Comparison of ENCODE assay signal across 8 cellular contexts in genomic region chr13:23794267-23795161, GRCh38.
DNase-seq lines count a peak whose midpoint lies in the region; ATAC-seq and TF ChIP-seq lines count a peak whose summit lies in the region.

No MANE protein-coding gene starts in this region.

- no peak overlapping the region for H3K27ac ChIP-seq in naive thymus-derived CD4-positive, alpha-beta T cell (ENCODE audit: low read depth, low read length)

- no peak for DNase-seq in Calu3
- DNase-seq in LHCN-M2 (ENCODE audit: low read depth) = peak; percentile 97
- peak; percentile 58 for DNase-seq in glomerular endothelial cell (ENCODE audit: extremely low read depth, low read depth, low spot score)
- no peak for DNase-seq in SKM-1 treated with dmso at 0.1 percent for 144 hours (lab: John Stamatoyannopoulos, UW; ENCODE audit: unreplicated experiment)
- DNase-seq in activated CD4-positive, alpha-beta memory T cell treated with anti-CD3 and anti-CD28 coated beads for 36 hours = no peak
- DNase-seq in naive thymus-derived CD4-positive, alpha-beta T cell = no peak

- H3K4me1 Mint-ChIP-seq in Calu3 (ENCODE audit: low read depth, unreplicated experiment) = peaks cover 18% of the 10 kb centered on the region
- H3K4me1 Mint-ChIP-seq in activated CD4-positive, alpha-beta memory T cell treated with anti-CD3 and anti-CD28 coated beads for 36 hours (ENCODE audit: low read depth) = peaks cover 29% of the 10 kb centered on the region
- H3K4me1 Mint-ChIP-seq in naive thymus-derived CD4-positive, alpha-beta T cell = peaks cover 2 to 11% (median 6%) of the 10 kb centered on the region in 7 donors

- no TSS peak for BruUV-seq in Calu3 (replicated peaks; lab: Mats Ljungman, UMichigan)

- H3K9me3 ChIP-seq in naive thymus-derived CD4-positive, alpha-beta T cell (ENCODE audit: control insufficient read depth in 2 of 3, low read length in 3 of 3) = no peaks in the 10 kb centered on the region

- TF ChIP-seq CTCF in Calu3 (IDR thresholded peaks at IDR 0.05; ENCODE audit: unreplicated experiment) = no peak

- H3K36me3 ChIP-seq in naive thymus-derived CD4-positive, alpha-beta T cell (ENCODE audit: control insufficient read depth in 2 of 3, insufficient read depth in 3 of 3, low read length in 3 of 3) = peaks cover 0 to 7% (median 0%) of the 10 kb centered on the region in 3 experiments

- H3K27ac Mint-ChIP-seq in Calu3 (ENCODE audit: unreplicated experiment) = peak overlapping the region; percentile 66
- no peak overlapping the region for H3K27ac Mint-ChIP-seq in activated CD4-positive, alpha-beta memory T cell treated with anti-CD3 and anti-CD28 coated beads for 36 hours
- no peak overlapping the region for H3K27ac Mint-ChIP-seq in naive thymus-derived CD4-positive, alpha-beta T cell

- H3K27me3 ChIP-seq in naive thymus-derived CD4-positive, alpha-beta T cell (ENCODE audit: control insufficient read depth in 2 of 2, insufficient read depth in 2 of 2, low read length in 2 of 2) = no peaks in the 10 kb centered on the region

- peaks cover 3% of the 10 kb centered on the region for H3K9me3 Mint-ChIP-seq in Calu3 (ENCODE audit: low read depth, unreplicated experiment)
- H3K9me3 Mint-ChIP-seq in activated CD4-positive, alpha-beta memory T cell treated with anti-CD3 and anti-CD28 coated beads for 36 hours = peaks cover 4% of the 10 kb centered on the region
- H3K9me3 Mint-ChIP-seq in naive thymus-derived CD4-positive, alpha-beta T cell = peaks cover 0 to 6% (median 3%) of the 10 kb centered on the region in 11 donors

- CTCF ChIA-PET in Calu3 (lab: Charles Lee) = interaction anchor here (0.7 kb wide), 1 partner anchor 51 kb away, joined by 3 read pairs; no protein-coding TSS in a partner anchor
- CTCF ChIA-PET in activated CD4-positive, alpha-beta memory T cell treated with anti-CD3 and anti-CD28 coated beads for 36 hours (lab: Charles Lee) = interaction anchor here (0.6 to 1.0 kb wide), 4 partner anchors 37 to 164 kb away, joined by 3 to 4 read pairs (median 3); no protein-coding TSS in a partner anchor
- CTCF ChIA-PET in naive thymus-derived CD4-positive, alpha-beta T cell (lab: Charles Lee) = no interaction called here

- H3K27me3 Mint-ChIP-seq in Calu3 (ENCODE audit: unreplicated experiment) = no peaks in the 10 kb centered on the region
- H3K27me3 Mint-ChIP-seq in activated CD4-positive, alpha-beta memory T cell treated with anti-CD3 and anti-CD28 coated beads for 36 hours = no peaks in the 10 kb centered on the region
- no peaks in the 10 kb centered on the region for H3K27me3 Mint-ChIP-seq in naive thymus-derived CD4-positive, alpha-beta T cell

- POLR2A ChIA-PET in activated CD4-positive, alpha-beta memory T cell treated with anti-CD3 and anti-CD28 coated beads for 36 hours (lab: Charles Lee) = interaction anchor here (0.6 to 1.3 kb wide), 2 partner anchors 43 to 404 kb away, joined by 3 to 4 read pairs; no protein-coding TSS in a partner anchor
- POLR2A ChIA-PET in naive thymus-derived CD4-positive, alpha-beta T cell (lab: Charles Lee) = no interaction called here

- H3K4me3 ChIP-seq in naive thymus-derived CD4-positive, alpha-beta T cell (ENCODE audit: low read length) = no peak overlapping the region

- no peak overlapping the region for H3K4me3 Mint-ChIP-seq in Calu3 (ENCODE audit: low read depth, unreplicated experiment)
- H3K4me3 Mint-ChIP-seq in activated CD4-positive, alpha-beta memory T cell treated with anti-CD3 and anti-CD28 coated beads for 36 hours = no peak overlapping the region
- H3K4me3 Mint-ChIP-seq in naive thymus-derived CD4-positive, alpha-beta T cell = no peak overlapping the region

- H3K4me1 ChIP-seq in naive thymus-derived CD4-positive, alpha-beta T cell (ENCODE audit: control insufficient read depth in 2 of 2, insufficient read depth in 2 of 2, low read length in 2 of 2) = peaks cover 0 to 2% of the 10 kb centered on the region in 2 donors

- intact Hi-C loops in Calu3 (cut with micrococcal nuclease; ENCODE audit: unreplicated experiment) = no loop called here
- intact Hi-C loops in activated CD4-positive, alpha-beta memory T cell treated with anti-CD3 and anti-CD28 coated beads for 36 hours (cut with micrococcal nuclease) = loop anchor here (1.0 to 10.0 kb wide), 5 partner anchors 42 to 420 kb away; no protein-coding TSS in a partner anchor
- intact Hi-C loops in naive thymus-derived CD4-positive, alpha-beta T cell (cut with micrococcal nuclease) = no loop called here

- no peaks in the 10 kb centered on the region for H3K36me3 Mint-ChIP-seq in Calu3 (ENCODE audit: insufficient read depth, unreplicated experiment)
- H3K36me3 Mint-ChIP-seq in activated CD4-positive, alpha-beta memory T cell treated with anti-CD3 and anti-CD28 coated beads for 36 hours = peaks cover 11% of the 10 kb centered on the region
- H3K36me3 Mint-ChIP-seq in naive thymus-derived CD4-positive, alpha-beta T cell = peaks cover 5 to 28% (median 19%) of the 10 kb centered on the region in 5 donors

- ATAC-seq in GM21423 (IDR thresholded peaks at IDR 0.05; ENCODE audit: unreplicated experiment) (peak; percentile 44), esophagus mucosa (no peak)
- ATAC-seq in naive thymus-derived CD4-positive, alpha-beta T cell = no peak

Comparison
In these comparisons a context has a peak if more than half of its experiments do, and no peak if none do; other contexts are left out.
1. DNase-seq: peak in LHCN-M2 (single experiment) and glomerular endothelial cell (single experiment); none in Calu3 (single experiment), SKM-1 treated with dmso at 0.1 percent for 144 hours (single experiment), activated CD4-positive, alpha-beta memory T cell treated with anti-CD3 and anti-CD28 coated beads for 36 hours (single experiment) and naive thymus-derived CD4-positive, alpha-beta T cell (0 of 9).